ENCODE assay signal across 1 cellular context in genomic region chr20:62412194-62413024, GRCh38.
TF ChIP-seq lines count a peak whose summit lies in the region.

No MANE protein-coding gene starts in this region.

TF ChIP-seq in HepG2, 621 proteins besides CTCF, POLR2A, EP300 and RAD21 (continued from another document and continues in another):
- TF ChIP-seq, protein P1, sequence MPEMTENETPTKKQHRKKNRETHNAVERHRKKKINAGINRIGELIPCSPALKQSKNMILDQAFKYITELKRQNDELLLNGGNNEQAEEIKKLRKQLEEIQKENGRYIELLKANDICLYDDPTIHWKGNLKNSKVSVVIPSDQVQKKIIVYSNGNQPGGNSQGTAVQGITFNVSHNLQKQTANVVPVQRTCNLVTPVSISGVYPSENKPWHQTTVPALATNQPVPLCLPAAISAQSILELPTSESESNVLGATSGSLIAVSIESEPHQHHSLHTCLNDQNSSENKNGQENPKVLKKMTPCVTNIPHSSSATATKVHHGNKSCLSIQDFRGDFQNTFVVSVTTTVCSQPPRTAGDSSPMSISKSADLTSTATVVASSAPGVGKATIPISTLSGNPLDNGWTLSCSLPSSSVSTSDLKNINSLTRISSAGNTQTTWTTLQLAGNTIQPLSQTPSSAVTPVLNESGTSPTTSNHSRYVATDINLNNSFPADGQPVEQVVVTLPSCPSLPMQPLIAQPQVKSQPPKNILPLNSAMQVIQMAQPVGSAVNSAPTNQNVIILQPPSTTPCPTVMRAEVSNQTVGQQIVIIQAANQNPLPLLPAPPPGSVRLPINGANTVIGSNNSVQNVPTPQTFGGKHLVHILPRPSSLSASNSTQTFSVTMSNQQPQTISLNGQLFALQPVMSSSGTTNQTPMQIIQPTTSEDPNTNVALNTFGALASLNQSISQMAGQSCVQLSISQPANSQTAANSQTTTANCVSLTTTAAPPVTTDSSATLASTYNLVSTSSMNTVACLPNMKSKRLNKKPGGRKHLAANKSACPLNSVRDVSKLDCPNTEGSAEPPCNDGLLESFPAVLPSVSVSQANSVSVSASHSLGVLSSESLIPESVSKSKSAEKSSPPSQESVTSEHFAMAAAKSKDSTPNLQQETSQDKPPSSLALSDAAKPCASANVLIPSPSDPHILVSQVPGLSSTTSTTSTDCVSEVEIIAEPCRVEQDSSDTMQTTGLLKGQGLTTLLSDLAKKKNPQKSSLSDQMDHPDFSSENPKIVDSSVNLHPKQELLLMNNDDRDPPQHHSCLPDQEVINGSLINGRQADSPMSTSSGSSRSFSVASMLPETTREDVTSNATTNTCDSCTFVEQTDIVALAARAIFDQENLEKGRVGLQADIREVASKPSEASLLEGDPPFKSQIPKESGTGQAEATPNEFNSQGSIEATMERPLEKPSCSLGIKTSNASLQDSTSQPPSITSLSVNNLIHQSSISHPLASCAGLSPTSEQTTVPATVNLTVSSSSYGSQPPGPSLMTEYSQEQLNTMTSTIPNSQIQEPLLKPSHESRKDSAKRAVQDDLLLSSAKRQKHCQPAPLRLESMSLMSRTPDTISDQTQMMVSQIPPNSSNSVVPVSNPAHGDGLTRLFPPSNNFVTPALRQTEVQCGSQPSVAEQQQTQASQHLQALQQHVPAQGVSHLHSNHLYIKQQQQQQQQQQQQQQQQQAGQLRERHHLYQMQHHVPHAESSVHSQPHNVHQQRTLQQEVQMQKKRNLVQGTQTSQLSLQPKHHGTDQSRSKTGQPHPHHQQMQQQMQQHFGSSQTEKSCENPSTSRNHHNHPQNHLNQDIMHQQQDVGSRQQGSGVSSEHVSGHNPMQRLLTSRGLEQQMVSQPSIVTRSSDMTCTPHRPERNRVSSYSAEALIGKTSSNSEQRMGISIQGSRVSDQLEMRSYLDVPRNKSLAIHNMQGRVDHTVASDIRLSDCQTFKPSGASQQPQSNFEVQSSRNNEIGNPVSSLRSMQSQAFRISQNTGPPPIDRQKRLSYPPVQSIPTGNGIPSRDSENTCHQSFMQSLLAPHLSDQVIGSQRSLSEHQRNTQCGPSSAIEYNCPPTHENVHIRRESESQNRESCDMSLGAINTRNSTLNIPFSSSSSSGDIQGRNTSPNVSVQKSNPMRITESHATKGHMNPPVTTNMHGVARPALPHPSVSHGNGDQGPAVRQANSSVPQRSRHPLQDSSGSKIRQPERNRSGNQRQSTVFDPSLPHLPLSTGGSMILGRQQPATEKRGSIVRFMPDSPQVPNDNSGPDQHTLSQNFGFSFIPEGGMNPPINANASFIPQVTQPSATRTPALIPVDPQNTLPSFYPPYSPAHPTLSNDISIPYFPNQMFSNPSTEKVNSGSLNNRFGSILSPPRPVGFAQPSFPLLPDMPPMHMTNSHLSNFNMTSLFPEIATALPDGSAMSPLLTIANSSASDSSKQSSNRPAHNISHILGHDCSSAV (CRISPR knock-in tag; IDR thresholded peaks at IDR 0.05; ENCODE audit: borderline replicate concordance) = no peak
- TF ChIP-seq DNMT1 (CRISPR knock-in tag; IDR thresholded peaks at IDR 0.05) = no peak; the same call in 1 of the 2 replicates
- TF ChIP-seq MIER3 (CRISPR knock-in tag; IDR thresholded peaks at IDR 0.05; ENCODE audit: borderline replicate concordance) = no peak
- TF ChIP-seq HNF4A (CRISPR knock-in tag; IDR thresholded peaks at IDR 0.05) = peak; percentile 72
- TF ChIP-seq, protein P2, sequence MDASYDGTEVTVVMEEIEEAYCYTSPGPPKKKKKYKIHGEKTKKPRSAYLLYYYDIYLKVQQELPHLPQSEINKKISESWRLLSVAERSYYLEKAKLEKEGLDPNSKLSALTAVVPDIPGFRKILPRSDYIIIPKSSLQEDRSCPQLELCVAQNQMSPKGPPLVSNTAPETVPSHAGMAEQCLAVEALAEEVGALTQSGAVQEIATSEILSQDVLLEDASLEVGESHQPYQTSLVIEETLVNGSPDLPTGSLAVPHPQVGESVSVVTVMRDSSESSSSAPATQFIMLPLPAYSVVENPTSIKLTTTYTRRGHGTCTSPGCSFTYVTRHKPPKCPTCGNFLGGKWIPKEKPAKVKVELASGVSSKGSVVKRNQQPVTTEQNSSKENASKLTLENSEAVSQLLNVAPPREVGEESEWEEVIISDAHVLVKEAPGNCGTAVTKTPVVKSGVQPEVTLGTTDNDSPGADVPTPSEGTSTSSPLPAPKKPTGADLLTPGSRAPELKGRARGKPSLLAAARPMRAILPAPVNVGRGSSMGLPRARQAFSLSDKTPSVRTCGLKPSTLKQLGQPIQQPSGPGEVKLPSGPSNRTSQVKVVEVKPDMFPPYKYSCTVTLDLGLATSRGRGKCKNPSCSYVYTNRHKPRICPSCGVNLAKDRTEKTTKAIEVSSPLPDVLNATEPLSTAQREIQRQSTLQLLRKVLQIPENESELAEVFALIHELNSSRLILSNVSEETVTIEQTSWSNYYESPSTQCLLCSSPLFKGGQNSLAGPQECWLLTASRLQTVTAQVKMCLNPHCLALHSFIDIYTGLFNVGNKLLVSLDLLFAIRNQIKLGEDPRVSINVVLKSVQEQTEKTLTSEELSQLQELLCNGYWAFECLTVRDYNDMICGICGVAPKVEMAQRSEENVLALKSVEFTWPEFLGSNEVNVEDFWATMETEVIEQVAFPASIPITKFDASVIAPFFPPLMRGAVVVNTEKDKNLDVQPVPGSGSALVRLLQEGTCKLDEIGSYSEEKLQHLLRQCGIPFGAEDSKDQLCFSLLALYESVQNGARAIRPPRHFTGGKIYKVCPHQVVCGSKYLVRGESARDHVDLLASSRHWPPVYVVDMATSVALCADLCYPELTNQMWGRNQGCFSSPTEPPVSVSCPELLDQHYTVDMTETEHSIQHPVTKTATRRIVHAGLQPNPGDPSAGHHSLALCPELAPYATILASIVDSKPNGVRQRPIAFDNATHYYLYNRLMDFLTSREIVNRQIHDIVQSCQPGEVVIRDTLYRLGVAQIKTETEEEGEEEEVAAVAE (CRISPR knock-in tag; IDR thresholded peaks at IDR 0.05; ENCODE audit: borderline replicate concordance) = no peak
- TF ChIP-seq POLR2AphosphoS2 (IDR thresholded peaks at IDR 0.05; ENCODE audit: low read depth, low read length) = no peak
- no peak; the same call in 1 of the 2 replicates for TF ChIP-seq HDAC2 (CRISPR knock-in tag; IDR thresholded peaks at IDR 0.05)
- no peak for TF ChIP-seq ZNF3 (CRISPR knock-in tag; IDR thresholded peaks at IDR 0.05)
- no peak for TF ChIP-seq KDM4B (CRISPR knock-in tag; IDR thresholded peaks at IDR 0.05)
- TF ChIP-seq, protein P3, sequence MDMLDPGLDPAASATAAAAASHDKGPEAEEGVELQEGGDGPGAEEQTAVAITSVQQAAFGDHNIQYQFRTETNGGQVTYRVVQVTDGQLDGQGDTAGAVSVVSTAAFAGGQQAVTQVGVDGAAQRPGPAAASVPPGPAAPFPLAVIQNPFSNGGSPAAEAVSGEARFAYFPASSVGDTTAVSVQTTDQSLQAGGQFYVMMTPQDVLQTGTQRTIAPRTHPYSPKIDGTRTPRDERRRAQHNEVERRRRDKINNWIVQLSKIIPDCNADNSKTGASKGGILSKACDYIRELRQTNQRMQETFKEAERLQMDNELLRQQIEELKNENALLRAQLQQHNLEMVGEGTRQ (IDR thresholded peaks at IDR 0.05; ENCODE audit: low read depth, low read length) = peak; percentile 48
- TF ChIP-seq, protein P3 (CRISPR knock-in tag; IDR thresholded peaks at IDR 0.05; ENCODE audit: borderline replicate concordance) = no peak
- 0 out of 2 replicates have a peak, but pooled peaks have one; percentile 18 for TF ChIP-seq IKZF5 (CRISPR knock-in tag; IDR thresholded peaks at IDR 0.05)
- TF ChIP-seq, protein P4, sequence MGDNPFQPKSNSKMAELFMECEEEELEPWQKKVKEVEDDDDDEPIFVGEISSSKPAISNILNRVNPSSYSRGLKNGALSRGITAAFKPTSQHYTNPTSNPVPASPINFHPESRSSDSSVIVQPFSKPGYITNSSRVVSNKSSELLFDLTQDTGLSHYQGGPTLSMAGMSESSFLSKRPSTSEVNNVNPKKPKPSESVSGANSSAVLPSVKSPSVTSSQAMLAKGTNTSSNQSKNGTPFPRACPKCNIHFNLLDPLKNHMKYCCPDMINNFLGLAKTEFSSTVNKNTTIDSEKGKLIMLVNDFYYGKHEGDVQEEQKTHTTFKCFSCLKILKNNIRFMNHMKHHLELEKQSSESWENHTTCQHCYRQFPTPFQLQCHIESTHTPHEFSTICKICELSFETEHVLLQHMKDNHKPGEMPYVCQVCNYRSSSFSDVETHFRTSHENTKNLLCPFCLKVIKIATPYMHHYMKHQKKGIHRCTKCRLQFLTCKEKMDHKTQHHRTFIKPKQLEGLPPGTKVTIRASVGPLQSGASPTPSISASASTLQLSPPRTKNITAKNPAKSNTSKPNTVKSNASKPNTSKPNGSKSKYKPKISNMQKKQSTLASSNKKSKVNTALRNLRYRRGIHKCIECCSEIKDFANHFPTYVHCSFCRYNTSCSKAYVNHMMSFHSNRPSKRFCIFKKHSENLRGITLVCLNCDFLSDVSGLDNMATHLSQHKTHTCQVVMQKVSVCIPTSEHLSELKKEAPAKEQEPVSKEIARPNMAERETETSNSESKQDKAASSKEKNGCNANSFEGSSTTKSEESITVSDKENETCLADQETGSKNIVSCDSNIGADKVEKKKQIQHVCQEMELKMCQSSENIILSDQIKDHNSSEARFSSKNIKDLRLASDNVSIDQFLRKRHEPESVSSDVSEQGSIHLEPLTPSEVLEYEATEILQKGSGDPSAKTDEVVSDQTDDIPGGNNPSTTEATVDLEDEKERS (CRISPR knock-in tag; IDR thresholded peaks at IDR 0.05) = no peak
- TF ChIP-seq CBX2 (IDR thresholded peaks at IDR 0.05; ENCODE audit: low read depth, low read length) = no peak
- TF ChIP-seq CBX2 (CRISPR knock-in tag; IDR thresholded peaks at IDR 0.05; ENCODE audit: low read depth) = no peak
- peak; percentile 59; the same call in 1 of the 2 replicates for TF ChIP-seq MAX (IDR thresholded peaks at IDR 0.05)
- TF ChIP-seq, protein P5, sequence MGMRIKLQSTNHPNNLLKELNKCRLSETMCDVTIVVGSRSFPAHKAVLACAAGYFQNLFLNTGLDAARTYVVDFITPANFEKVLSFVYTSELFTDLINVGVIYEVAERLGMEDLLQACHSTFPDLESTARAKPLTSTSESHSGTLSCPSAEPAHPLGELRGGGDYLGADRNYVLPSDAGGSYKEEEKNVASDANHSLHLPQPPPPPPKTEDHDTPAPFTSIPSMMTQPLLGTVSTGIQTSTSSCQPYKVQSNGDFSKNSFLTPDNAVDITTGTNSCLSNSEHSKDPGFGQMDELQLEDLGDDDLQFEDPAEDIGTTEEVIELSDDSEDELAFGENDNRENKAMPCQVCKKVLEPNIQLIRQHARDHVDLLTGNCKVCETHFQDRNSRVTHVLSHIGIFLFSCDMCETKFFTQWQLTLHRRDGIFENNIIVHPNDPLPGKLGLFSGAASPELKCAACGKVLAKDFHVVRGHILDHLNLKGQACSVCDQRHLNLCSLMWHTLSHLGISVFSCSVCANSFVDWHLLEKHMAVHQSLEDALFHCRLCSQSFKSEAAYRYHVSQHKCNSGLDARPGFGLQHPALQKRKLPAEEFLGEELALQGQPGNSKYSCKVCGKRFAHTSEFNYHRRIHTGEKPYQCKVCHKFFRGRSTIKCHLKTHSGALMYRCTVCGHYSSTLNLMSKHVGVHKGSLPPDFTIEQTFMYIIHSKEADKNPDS (CRISPR knock-in tag; IDR thresholded peaks at IDR 0.05) = no peak
- TF ChIP-seq ZZZ3 (CRISPR knock-in tag; IDR thresholded peaks at IDR 0.05; ENCODE audit: borderline replicate concordance) = no peak; the same call in 1 of the 2 replicates
- no peak for TF ChIP-seq NCOA5 (CRISPR knock-in tag; IDR thresholded peaks at IDR 0.05)
- TF ChIP-seq ATF6 (CRISPR knock-in tag; conservative IDR thresholded peaks at IDR 0.05) = no peak
- TF ChIP-seq ZNF333 (CRISPR knock-in tag; IDR thresholded peaks at IDR 0.05; ENCODE audit: borderline replicate concordance) = no peak; the same call in 1 of the 2 replicates
- TF ChIP-seq ZFP36L1 (CRISPR knock-in tag; IDR thresholded peaks at IDR 0.05) = no peak
- TF ChIP-seq RBAK (CRISPR knock-in tag; IDR thresholded peaks at IDR 0.05) = no peak
- no peak for TF ChIP-seq ZNF672 (CRISPR knock-in tag; IDR thresholded peaks at IDR 0.05)
- peak; percentile 74; the same call in 1 of the 2 replicates for TF ChIP-seq ZNF274 (CRISPR knock-in tag; IDR thresholded peaks at IDR 0.05)
- peak; percentile 86; the same call in 1 of the 2 replicates for TF ChIP-seq ZNF576 (CRISPR knock-in tag; IDR thresholded peaks at IDR 0.05)
- TF ChIP-seq CSRNP2 (CRISPR knock-in tag; conservative IDR thresholded peaks at IDR 0.05; ENCODE audit: low read depth) = no peak
